In the genomic region with DNA sequence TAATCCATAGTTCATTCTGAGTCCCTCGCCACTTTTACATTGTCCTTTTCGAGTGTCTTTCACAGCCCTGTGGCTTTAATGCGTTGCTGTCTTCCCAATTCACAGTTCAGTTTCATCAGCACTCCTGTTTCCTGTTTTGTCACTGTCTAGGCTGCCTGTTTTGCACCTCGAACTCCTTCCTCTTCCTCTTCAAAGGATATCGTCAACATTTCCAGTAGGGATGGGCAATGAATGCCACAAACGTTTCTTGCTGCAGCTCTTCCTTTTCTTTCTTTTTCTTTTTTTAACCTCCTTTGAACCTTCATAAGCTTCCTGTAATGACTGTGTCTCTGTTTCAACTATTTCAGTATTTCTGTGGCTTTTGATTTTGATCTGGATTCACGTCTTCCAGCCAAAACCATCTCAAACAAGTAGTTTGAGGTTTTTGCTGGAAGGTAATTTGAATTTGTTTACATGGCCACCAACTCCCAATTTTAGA, we compare ENCODE assay signal across 8 cellular contexts.
A peak's percentile ranks its signal among the peaks of the same experiment; 100 is the strongest.
DNase-seq lines count a peak whose midpoint lies in the region; ATAC-seq and TF ChIP-seq lines count a peak whose summit lies in the region.

No MANE protein-coding gene starts in this region.

- no peak for TF ChIP-seq CTCF in Calu3 (IDR thresholded peaks at IDR 0.05; ENCODE audit: unreplicated experiment)

- no peaks in the 10 kb centered on the region for H3K9me3 Mint-ChIP-seq in dendritic cell treated with granulocyte-macrophage colony-stimulating factor and Interleukin-4, amounts not matched to agents 40 ng/mL and 50 ng/mL, for 4 days
- no peaks in the 10 kb centered on the region for H3K9me3 Mint-ChIP-seq in stimulated activated effector memory CD8-positive, alpha-beta T cell treated with anti-CD3 and anti-CD28 coated beads, Interleukin-12 subunit alpha, Interleukin-12 subunit beta, amount 100 ng/mL, for 72 hours
- H3K9me3 Mint-ChIP-seq in Calu3 (ENCODE audit: low read depth, unreplicated experiment), result no peaks in the 10 kb centered on the region

- CTCF ChIA-PET in Calu3 (lab: Charles Lee), result no interaction called here

- BruUV-seq in Calu3 (replicated peaks; lab: Mats Ljungman, UMichigan), result no TSS peak

- peaks cover 26% of the 10 kb centered on the region for H3K36me3 Mint-ChIP-seq in dendritic cell treated with granulocyte-macrophage colony-stimulating factor and Interleukin-4, amounts not matched to agents 40 ng/mL and 50 ng/mL, for 4 days (ENCODE audit: low read depth)
- H3K36me3 Mint-ChIP-seq in stimulated activated effector memory CD8-positive, alpha-beta T cell treated with anti-CD3 and anti-CD28 coated beads, Interleukin-12 subunit alpha, Interleukin-12 subunit beta, amount 100 ng/mL, for 72 hours, result no peaks in the 10 kb centered on the region
- no peaks in the 10 kb centered on the region for H3K36me3 Mint-ChIP-seq in Calu3 (ENCODE audit: insufficient read depth, unreplicated experiment)

- peak; percentile 62 for ATAC-seq in stimulated activated effector memory CD8-positive, alpha-beta T cell treated with anti-CD3 and anti-CD28 coated beads, Interleukin-12 subunit alpha, Interleukin-12 subunit beta, amount 100 ng/mL, for 72 hours

- peaks cover 79% of the 10 kb centered on the region for H3K4me1 Mint-ChIP-seq in dendritic cell treated with granulocyte-macrophage colony-stimulating factor and Interleukin-4, amounts not matched to agents 40 ng/mL and 50 ng/mL, for 4 days (ENCODE audit: low read depth)
- peaks cover 21% of the 10 kb centered on the region for H3K4me1 Mint-ChIP-seq in stimulated activated effector memory CD8-positive, alpha-beta T cell treated with anti-CD3 and anti-CD28 coated beads, Interleukin-12 subunit alpha, Interleukin-12 subunit beta, amount 100 ng/mL, for 72 hours
- no peaks in the 10 kb centered on the region for H3K4me1 Mint-ChIP-seq in Calu3 (ENCODE audit: low read depth, unreplicated experiment)

- H3K27ac Mint-ChIP-seq in dendritic cell treated with granulocyte-macrophage colony-stimulating factor and Interleukin-4, amounts not matched to agents 40 ng/mL and 50 ng/mL, for 4 days, result peak overlapping the region; percentile 96
- H3K27ac Mint-ChIP-seq in stimulated activated effector memory CD8-positive, alpha-beta T cell treated with anti-CD3 and anti-CD28 coated beads, Interleukin-12 subunit alpha, Interleukin-12 subunit beta, amount 100 ng/mL, for 72 hours, result peak overlapping the region; percentile 32
- H3K27ac Mint-ChIP-seq in Calu3 (ENCODE audit: unreplicated experiment), result no peak overlapping the region

- H3K27me3 Mint-ChIP-seq in dendritic cell treated with granulocyte-macrophage colony-stimulating factor and Interleukin-4, amounts not matched to agents 40 ng/mL and 50 ng/mL, for 4 days, result no peaks in the 10 kb centered on the region
- H3K27me3 Mint-ChIP-seq in Calu3 (ENCODE audit: unreplicated experiment), result no peaks in the 10 kb centered on the region

- intact Hi-C loops in dendritic cell treated with granulocyte-macrophage colony-stimulating factor and Interleukin-4, amounts not matched to agents 40 ng/mL and 50 ng/mL, for 4 days (cut with micrococcal nuclease), result loop anchor here (1.0 kb wide), 1 partner anchor 11 kb away; no protein-coding TSS in a partner anchor
- intact Hi-C loops in Calu3 (cut with micrococcal nuclease; ENCODE audit: unreplicated experiment), result no loop called here

- H3K4me3 Mint-ChIP-seq in dendritic cell treated with granulocyte-macrophage colony-stimulating factor and Interleukin-4, amounts not matched to agents 40 ng/mL and 50 ng/mL, for 4 days, result peak overlapping the region; percentile 54
- peak overlapping the region; percentile 38 for H3K4me3 Mint-ChIP-seq in stimulated activated effector memory CD8-positive, alpha-beta T cell treated with anti-CD3 and anti-CD28 coated beads, Interleukin-12 subunit alpha, Interleukin-12 subunit beta, amount 100 ng/mL, for 72 hours
- no peak overlapping the region for H3K4me3 Mint-ChIP-seq in Calu3 (ENCODE audit: low read depth, unreplicated experiment)

- DNase-seq in activated CD4-positive, alpha-beta T cell treated with anti-CD3 and anti-CD28 coated beads for 48 hours, result peak; percentile 20
- DNase-seq in activated CD4-positive, alpha-beta T cell treated with anti-CD3 and anti-CD28 coated beads for 1 hour, result no peak
- DNase-seq in MV-4-11 (lab: John Stamatoyannopoulos, UW) (peak; percentile 91), inferior parietal cortex (ENCODE audit: extremely low spot score) (no peak), Calu3 (no peak), amniotic stem cell (lab: John Stamatoyannopoulos, UW) (no peak)
- DNase-seq in stimulated activated effector memory CD8-positive, alpha-beta T cell treated with anti-CD3 and anti-CD28 coated beads, Interleukin-12 subunit alpha, Interleukin-12 subunit beta, amount 100 ng/mL, for 72 hours (ENCODE audit: low spot score in 2 of 2), result no peak

Comparison
In these comparisons a context has a peak if more than half of its experiments do, and no peak if none do; other contexts are left out.
1. DNase-seq: peak in activated CD4-positive, alpha-beta T cell treated with anti-CD3 and anti-CD28 coated beads for 48 hours (single experiment) and MV-4-11 (single experiment); none in activated CD4-positive, alpha-beta T cell treated with anti-CD3 and anti-CD28 coated beads for 1 hour (single experiment), stimulated activated effector memory CD8-positive, alpha-beta T cell treated with anti-CD3 and anti-CD28 coated beads, Interleukin-12 subunit alpha, Interleukin-12 subunit beta, amount 100 ng/mL, for 72 hours (0 of 2), inferior parietal cortex (single experiment), Calu3 (single experiment) and amniotic stem cell (single experiment).